ENCODE assay signal across 8 cellular contexts in genomic region chr12:55738113-55739024, GRCh38. TPM values are rescaled to one million over a fixed set of nuclear protein-coding genes. Genes with fewer than 3 reads are reported as not detected.
DNase-seq lines count a peak whose midpoint lies in the region; ATAC-seq and TF ChIP-seq lines count a peak whose summit lies in the region.

No MANE protein-coding gene starts in this region.

- H3K27ac ChIP-seq in OCI-LY7 (ENCODE audit: low read depth, low read length, poor library complexity, severe bottlenecking), result peak overlapping the region; percentile 66

- intact Hi-C loops in OCI-LY7 (cut with micrococcal nuclease; ENCODE audit: unreplicated experiment), result loop anchor here (1.0 to 2.0 kb wide), 9 partner anchors 8 to 450 kb away; partner anchors contain the start of genes PYM1, RPL41, RPS26 and SARNP

- POLR2A ChIA-PET in OCI-LY7 (lab: Charles Lee), result interaction anchor here (0.6 to 3.1 kb wide), 18 partner anchors 9 to 1708 kb away, joined by 3 to 14 read pairs (median 4); partner anchors contain the start of genes BLOC1S1, CD63, ESYT1 and ORMDL2

- ATAC-seq in GM21526 (IDR thresholded peaks at IDR 0.05; ENCODE audit: low FRiP score, unreplicated experiment), result peak; percentile 84

- peaks cover 26% of the 10 kb centered on the region for H3K4me1 ChIP-seq in OCI-LY7 (ENCODE audit: insufficient read depth, low read length, poor library complexity, severe bottlenecking)

- H3K36me3 ChIP-seq in OCI-LY7 (ENCODE audit: insufficient read depth, low read length), result no peaks in the 10 kb centered on the region

- no peaks in the 10 kb centered on the region for H3K9me3 ChIP-seq in OCI-LY7 (ENCODE audit: low read length)

- CTCF ChIA-PET in OCI-LY7 (lab: Charles Lee; ENCODE audit: unreplicated experiment), result interaction anchor here (0.6 to 2.9 kb wide), 16 partner anchors 9 to 450 kb away, joined by 3 to 19 read pairs (median 3); partner anchors contain the start of genes CD63 and ORMDL2

- peak overlapping the region; percentile 79; the same call in 1 of the 2 replicates for H2AFZ ChIP-seq in OCI-LY7 (ENCODE audit: low read length)

- peak; percentile 94 for TF ChIP-seq CTCF in OCI-LY7 (conservative IDR thresholded peaks at IDR 0.05; ENCODE audit: low read length)

- H3K79me2 ChIP-seq in OCI-LY7 (ENCODE audit: insufficient read depth, low read depth, low read length), result no peaks in the 10 kb centered on the region

- H3K4me2 ChIP-seq in OCI-LY7 (ENCODE audit: low read length), result peak overlapping the region; percentile 94

- no peaks in the 10 kb centered on the region for H4K20me1 ChIP-seq in OCI-LY7 (ENCODE audit: insufficient read depth, low read length)

- peak overlapping the region; percentile 72 for H3K4me3 ChIP-seq in OCI-LY7 (ENCODE audit: low read depth, low read length, poor library complexity, severe bottlenecking)

- peak; percentile 64 for DNase-seq in DMS153 (lab: John Stamatoyannopoulos, UW)
- peak; percentile 59 for DNase-seq in HuH-7.5 (ENCODE audit: low spot score)
- peak; percentile 96 for DNase-seq in OCI-LY7 (ENCODE audit: low spot score)
- peak; percentile 72 for DNase-seq in activated T-cell treated with anti-CD3 and anti-CD28 coated beads, Interleukin-2, amount 50 U/mL, for 1 hour
- DNase-seq in fibroblast of gingiva (ENCODE audit: low read depth), result peak; percentile 85
- DNase-seq in myocyte (ENCODE audit: low read depth), result peak; percentile 90
- peak; percentile 71 for DNase-seq in stimulated activated naive CD4-positive, alpha-beta T cell treated with Interleukin-2 at 50 U/mL for 16 hours (lab: John Stamatoyannopoulos, UW)

- BruUV-seq in OCI-LY7 (replicated peaks; lab: Mats Ljungman, UMichigan), result no TSS peak

- H3K9me2 ChIP-seq in OCI-LY7 (ENCODE audit: insufficient read depth, low read length), result no peaks in the 10 kb centered on the region

RNA-seq across cellular contexts. Expression of gene GDF11, which starts 4.6 kb away (rescaled TPM):
- total RNA-seq in OCI-LY7 (2014; rRNA removed; shearing (Covaris generic)), result 4.5 and 5.2 TPM in 2 replicates
- total RNA-seq in OCI-LY7 (2022) (18.0 and 19.9 TPM in 2 replicates), myocyte (6.2 and 6.6 TPM in 2 replicates)
- 14.3 TPM for polyA plus RNA-seq in myocyte (2012)

RNA-seq across cellular contexts. Expression of gene CD63, which starts 9.6 kb away (rescaled TPM):
- 102 and 143 TPM in 2 replicates for total RNA-seq in OCI-LY7 (2014; rRNA removed; shearing (Covaris generic))
- 112 and 130 TPM in 2 replicates for total RNA-seq in OCI-LY7 (2022)
- total RNA-seq in myocyte, result 2,565 and 2,632 TPM in 2 replicates
- 2,293 TPM for polyA plus RNA-seq in myocyte (2012)

RNA-seq across cellular contexts. Expression of gene RDH5, which starts 18.2 kb away (rescaled TPM):
- total RNA-seq in OCI-LY7 (2014; rRNA removed; shearing (Covaris generic)), result 6.2 and 8.9 TPM in 2 replicates
- total RNA-seq in OCI-LY7 (2022) (19.6 and 20.1 TPM in 2 replicates), myocyte (457 and 673 TPM in 2 replicates)
- polyA plus RNA-seq in myocyte (2012), result 71.1 TPM

RNA-seq across cellular contexts. Expression of gene BLOC1S1, which starts 22.5 kb away (rescaled TPM):
- total RNA-seq in OCI-LY7 (2014; rRNA removed; shearing (Covaris generic)), result 139 and 161 TPM in 2 replicates
- total RNA-seq in OCI-LY7 (2022), result 152 and 159 TPM in 2 replicates
- total RNA-seq in myocyte, result 104 and 106 TPM in 2 replicates
- polyA plus RNA-seq in myocyte (2012), result 242 TPM

RNA-seq across cellular contexts. Expression of gene ITGA7, which starts 30.7 kb away (rescaled TPM):
- total RNA-seq in OCI-LY7 (2014; rRNA removed; shearing (Covaris generic)), result 1.5 and 2.3 TPM in 2 replicates
- total RNA-seq in OCI-LY7 (2022) (3.3 and 4.0 TPM in 2 replicates), myocyte (1,498 and 1,557 TPM in 2 replicates)
- 430 TPM for polyA plus RNA-seq in myocyte (2012)

Comparison
In these comparisons a context has a peak if more than half of its experiments do, and no peak if none do; other contexts are left out.
1. Peak in every context shown above with its lines: DNase-seq, ATAC-seq, H3K4me3 ChIP-seq and H3K27ac ChIP-seq.
2. RNA of gene CD63, which starts 9.6 kb away (total RNA-seq): 2,565 to 2,632 TPM in myocyte; 102 to 143 TPM in OCI-LY7; every median in the first group is over 10 times any median in the second.
3. RNA of gene RDH5, which starts 18.2 kb away (total RNA-seq): 457 to 673 TPM in myocyte; 6.2 to 20.1 TPM in OCI-LY7; every median in the first group is over 10 times any median in the second.